21 cellular contexts compared by ENCODE assay signal in genomic region chr1:18407166-18408045, GRCh38.
"Had no signal": no experiment of that assay in that cellular context is flagged by ENCODE, and none has a peak within 500 bp of the region (broad histone marks: within the 10 kb centered on the region; RNA-seq: fewer than 3 reads in every experiment).

No MANE protein-coding gene starts in this region.

- H3K4me1 ChIP-seq: breast epithelium had no signal

- FAIRE-seq: RCC 7860 had no signal

- H3K27ac ChIP-seq: breast epithelium had no signal

- H3K36me3 Mint-ChIP-seq: activated naive CD4-positive, alpha-beta T cell treated with anti-CD3 and anti-CD28 coated beads, Interleukin-2, amount 50 U/mL, for 24 hours had no signal

- H3K4me3 Mint-ChIP-seq: activated CD8-positive, alpha-beta T cell treated with anti-CD3 and anti-CD28 coated beads, Interleukin-2, amount 10 ng/mL, durations not matched to agents 7 days and 5 days; activated naive CD4-positive, alpha-beta T cell treated with anti-CD3 and anti-CD28 coated beads, Interleukin-2, amount 50 U/mL, for 24 hours; T-helper 1 cell treated with Interleukin-12 subunit alpha and Interleukin-12 subunit beta and Interleukin-4 antibody, amounts not matched to agents 30 μg/mL and 1 μg/mL, for 36 hours had no signal

- H3K4me3 ChIP-seq: breast epithelium had no signal

- DNase-seq: activated CD4-positive, alpha-beta T cell treated with anti-CD3 and anti-CD28 coated beads for 4 hours; activated CD8-positive, alpha-beta memory T cell treated with anti-CD3 and anti-CD28 coated beads, Interleukin-2, amount 50 U/mL, for 48 hours; activated CD8-positive, alpha-beta T cell treated with anti-CD3 and anti-CD28 coated beads, Interleukin-2, amount 10 ng/mL, durations not matched to agents 7 days and 5 days; activated naive CD4-positive, alpha-beta T cell; activated T-cell treated with anti-CD3 and anti-CD28 coated beads, Interleukin-2, amount 50 U/mL, for 1 hour; aorta; central memory CD4-positive, alpha-beta T cell; MM.1S; NCI-H1105; NCI-H1436; NCI-H1694 treated with DMSO at 0.1 percent for 48 hours; NCI-H2029 treated with DMSO at 0.1 percent for 48 hours; NCI-H345; NCI-H510A; NCI-H526 treated with DMSO at 0.1 percent for 48 hours; SHP77 had no signal

- H3K4me1 Mint-ChIP-seq: activated naive CD4-positive, alpha-beta T cell treated with anti-CD3 and anti-CD28 coated beads, Interleukin-2, amount 50 U/mL, for 24 hours had no signal

- H3K9me3 Mint-ChIP-seq: activated naive CD4-positive, alpha-beta T cell treated with anti-CD3 and anti-CD28 coated beads, Interleukin-2, amount 50 U/mL, for 24 hours had no signal

- ATAC-seq: activated CD4-positive, CD25-positive, alpha-beta regulatory T cell treated with anti-CD3 and anti-CD28 coated beads, Interleukin-2, amount 50 U/mL, for 24 hours; activated CD8-positive, alpha-beta T cell treated with anti-CD3 and anti-CD28 coated beads, Interleukin-2, amount 10 ng/mL, durations not matched to agents 7 days and 5 days had no signal

- H3K27me3 ChIP-seq: breast epithelium had no signal

- H3K36me3 ChIP-seq: breast epithelium had no signal

- H3K27ac Mint-ChIP-seq: activated CD8-positive, alpha-beta T cell treated with anti-CD3 and anti-CD28 coated beads, Interleukin-2, amount 10 ng/mL, durations not matched to agents 7 days and 5 days; activated naive CD4-positive, alpha-beta T cell treated with anti-CD3 and anti-CD28 coated beads, Interleukin-2, amount 50 U/mL, for 24 hours; T-helper 1 cell treated with Interleukin-12 subunit alpha and Interleukin-12 subunit beta and Interleukin-4 antibody, amounts not matched to agents 30 μg/mL and 1 μg/mL, for 36 hours had no signal
